Comparison of ENCODE assay signal across 8 cellular contexts in genomic region chr3:49171119-49171774, GRCh38.
DNase-seq lines count a peak whose midpoint lies in the region; ATAC-seq and TF ChIP-seq lines count a peak whose summit lies in the region.

KLHDC8B (plus strand) TSS chr3:49171598; CDS start chr3:49172770, 1,172 bp downstream.

- H3K27ac ChIP-seq in HUES48 (ENCODE audit: low read depth, low read length) (peak within 1 kb of the TSS; percentile 69), RWPE2 (ENCODE audit: poor library complexity, severe bottlenecking) (peak within 1 kb of the TSS; percentile 35)

- peaks cover 14% of the 10 kb centered on the region for H3K4me1 ChIP-seq in HUES48 (ENCODE audit: control insufficient read depth, insufficient read depth, low read length)
- peaks cover 4% of the 10 kb centered on the region for H3K4me1 ChIP-seq in RWPE2 (ENCODE audit: insufficient read depth, poor library complexity, severe bottlenecking)

- peak within 1 kb of the TSS; percentile 88 for H3K4me3 ChIP-seq in HUES48 (ENCODE audit: low read depth, low read length)
- peak within 1 kb of the TSS; percentile 53 for H3K4me3 ChIP-seq in RWPE2 (ENCODE audit: severe bottlenecking)

- H3K36me3 Mint-ChIP-seq in nephron progenitor cell (ENCODE audit: low read depth): peaks cover 6% of the 10 kb centered on the region

- H3K36me3 ChIP-seq in HUES48 (ENCODE audit: control insufficient read depth, insufficient read depth, low read length) (no peaks in the 10 kb centered on the region; the same call in 1 of the 2 replicates), RWPE2 (ENCODE audit: low read depth) (no peaks in the 10 kb centered on the region)

- peak; percentile 82 for ATAC-seq in RWPE2 (ENCODE audit: low read depth)

- H3K9ac ChIP-seq in HUES48 (ENCODE audit: low read depth, low read length): peak within 1 kb of the TSS; percentile 70

- no peaks in the 10 kb centered on the region for H3K9me3 ChIP-seq in HUES48 (ENCODE audit: control insufficient read depth, insufficient read depth, low read length)
- no peaks in the 10 kb centered on the region for H3K9me3 ChIP-seq in RWPE2 (ENCODE audit: severe bottlenecking)

- no peaks in the 10 kb centered on the region for H3K9me3 Mint-ChIP-seq in nephron progenitor cell

- TF ChIP-seq CTCF in RWPE2 (IDR thresholded peaks at IDR 0.05; ENCODE audit: poor library complexity, severe bottlenecking): peak; percentile 97
- TF ChIP-seq CTCF in nephron progenitor cell (IDR thresholded peaks at IDR 0.05): peak; percentile 98

- peaks cover 14% of the 10 kb centered on the region for H3K27me3 Mint-ChIP-seq in nephron progenitor cell (ENCODE audit: low read depth, poor library complexity)

- H3K4me3 Mint-ChIP-seq in nephron progenitor cell: peak within 1 kb of the TSS; percentile 91

- peaks cover 57% of the 10 kb centered on the region for H3K4me1 Mint-ChIP-seq in nephron progenitor cell

- H3K27me3 ChIP-seq in HUES48 (ENCODE audit: control insufficient read depth, insufficient read depth, low read length) (no peaks in the 10 kb centered on the region; the same call in 1 of the 2 replicates), RWPE2 (ENCODE audit: insufficient read depth, poor library complexity, severe bottlenecking) (no peaks in the 10 kb centered on the region)

- DNase-seq in DMS53 (lab: John Stamatoyannopoulos, UW): peak; percentile 57
- DNase-seq in DMS53 treated with DMSO at 0.1 percent for 48 hours (lab: John Stamatoyannopoulos, UW; ENCODE audit: unreplicated experiment): no peak
- DNase-seq in RWPE2 (ENCODE audit: low spot score): peak; percentile 84
- peak; percentile 65 for DNase-seq in activated gamma-delta T cell (lab: John Stamatoyannopoulos, UW)
- DNase-seq in fibroblast of the conjunctiva (ENCODE audit: low read depth): peak; percentile 79
- peak; percentile 92 for DNase-seq in nephron progenitor cell
- DNase-seq in stimulated activated naive CD4-positive, alpha-beta T cell treated with Interleukin-2 at 50 U/mL for 16 hours (lab: John Stamatoyannopoulos, UW): peak; percentile 75

- H3K27ac Mint-ChIP-seq in nephron progenitor cell: peak within 1 kb of the TSS; percentile 84
